Comparison of ENCODE assay signal across 1 cellular context in the genomic region with DNA sequence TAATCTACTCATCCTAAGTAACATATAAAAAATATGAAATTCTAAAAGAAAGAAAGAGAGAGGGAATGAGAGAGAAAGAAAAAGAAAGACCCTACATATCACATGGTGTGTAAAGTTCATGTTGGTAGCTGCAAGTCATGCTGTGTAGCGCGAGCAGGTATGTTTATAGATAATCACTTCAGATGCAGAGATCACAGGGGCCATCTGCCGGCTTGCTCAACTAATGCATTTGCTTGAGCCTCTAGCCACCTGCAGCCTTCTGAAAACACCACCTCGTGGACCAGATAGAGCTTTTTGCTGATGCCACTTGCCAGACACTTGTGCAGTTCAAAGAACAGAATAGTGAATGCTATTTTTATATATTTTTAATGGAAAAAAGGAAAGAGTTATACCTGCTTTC.
TF ChIP-seq lines count a peak whose summit lies in the region.

No MANE protein-coding gene starts in this region.

TF ChIP-seq in GM12878, 131 proteins besides CTCF, POLR2A, EP300 and RAD21:
- TF ChIP-seq YY1 (IDR thresholded peaks at IDR 0.05; ENCODE audit: low read depth, low read length) (no peak), HCFC1 (IDR thresholded peaks at IDR 0.05; ENCODE audit: low read length) (no peak), E2F4 (IDR thresholded peaks at IDR 0.05; ENCODE audit: low read depth, low read length) (no peak), KDM1A (IDR thresholded peaks at IDR 0.05; ENCODE audit: borderline replicate concordance) (no peak), NR2C2 (IDR thresholded peaks at IDR 0.05; ENCODE audit: borderline replicate concordance, control insufficient read depth, insufficient read length, low read depth) (no peak), IRF4 (IDR thresholded peaks at IDR 0.05; ENCODE audit: low read depth, low read length) (no peak), E4F1 (IDR thresholded peaks at IDR 0.05; ENCODE audit: borderline replicate concordance, partially characterized antibody) (no peak), JUND (IDR thresholded peaks at IDR 0.05; ENCODE audit: low read depth, low read length) (no peak), SP1 (IDR thresholded peaks at IDR 0.05; ENCODE audit: low read depth, low read length) (no peak), BCL11A (IDR thresholded peaks at IDR 0.05; ENCODE audit: low read depth, low read length) (no peak), GATAD2B (conservative IDR thresholded peaks at IDR 0.05; ENCODE audit: low read depth) (no peak), PAX8 (IDR thresholded peaks at IDR 0.05) (no peak), ZNF622 (IDR thresholded peaks at IDR 0.05) (no peak), FOS (IDR thresholded peaks at IDR 0.05; ENCODE audit: borderline replicate concordance, extremely low read depth, insufficient read length) (no peak), TAF1 (IDR thresholded peaks at IDR 0.05; ENCODE audit: borderline replicate concordance, low read depth, low read length) (no peak), STAT1 (conservative IDR thresholded peaks at IDR 0.05) (no peak)
TF ChIP-seq in GM12878: peak in this region for 0.
